In the genomic region with DNA sequence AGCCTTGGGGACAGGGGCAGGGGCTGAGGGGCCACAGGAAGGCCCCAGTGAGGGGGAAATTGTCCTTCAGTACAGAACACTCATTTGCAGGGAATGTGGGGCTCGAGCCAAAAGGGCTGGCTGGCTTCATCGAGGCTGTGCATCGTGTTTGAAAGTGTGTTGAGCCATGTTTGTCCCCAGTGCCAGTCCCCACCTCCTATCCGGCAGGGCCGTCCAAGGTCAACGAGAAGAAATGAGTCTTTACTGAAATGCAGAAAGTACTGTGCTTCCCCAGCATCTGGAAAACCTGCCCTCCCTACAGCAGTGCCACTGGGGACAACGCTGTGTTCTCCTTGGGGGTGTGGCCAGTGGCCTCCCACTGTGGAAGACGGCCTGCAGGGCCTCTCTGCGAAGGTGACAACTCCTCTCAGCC, we compare ENCODE assay signal across 23 cellular contexts.
DNase-seq lines count a peak whose midpoint lies in the region; ATAC-seq, FAIRE-seq and TF ChIP-seq lines count a peak whose summit lies in the region.
"Had no signal": no experiment of that assay in that cellular context is flagged by ENCODE, and none has a peak within 500 bp of the region (broad histone marks: within the 10 kb centered on the region; RNA-seq: fewer than 3 reads in every experiment).

No MANE protein-coding gene starts in this region.

- TF ChIP-seq CTCF in AG10803 (conservative IDR thresholded peaks at IDR 0.05; ENCODE audit: low read length) (no peak), K562 (IDR thresholded peaks at IDR 0.05 in 2 of 3, conservative IDR thresholded peaks at IDR 0.05 in 1 of 3; ENCODE audit: insufficient read depth in 2 of 3, low read depth in 1 of 3, low read length in 3 of 3) (no peak), GM20000 (IDR thresholded peaks at IDR 0.05; ENCODE audit: extremely low read depth, missing control alignments) (no peak), uterus (IDR thresholded peaks at IDR 0.05) (no peak)

- peak overlapping the region; percentile 40 for H2BK12ac ChIP-seq in trophoblast cell (ENCODE audit: low read length)

- H3K79me2 ChIP-seq in K562 (ENCODE audit: control insufficient read depth, insufficient read depth, low read length) (no peaks in the 10 kb centered on the region), trophoblast cell (ENCODE audit: control insufficient read depth, insufficient read depth, low read length, poor library complexity) (no peaks in the 10 kb centered on the region)

- TF ChIP-seq POLR2A in K562 (conservative IDR thresholded peaks at IDR 0.05) (no peak), uterus (IDR thresholded peaks at IDR 0.05) (no peak)

- no peak overlapping the region for H4K8ac ChIP-seq in trophoblast cell (ENCODE audit: low read depth, low read length)

- H2AFZ ChIP-seq in K562 (ENCODE audit: low read depth, low read length) (no peak overlapping the region), trophoblast cell (ENCODE audit: insufficient read depth, low read length, poor library complexity) (no peak overlapping the region)

- H3K9ac ChIP-seq in K562 (ENCODE audit: insufficient read depth in 1 of 2, low read depth in 2 of 2, low read length in 2 of 2) (no peak overlapping the region), trophoblast cell (ENCODE audit: low read length) (no peak overlapping the region)

- TF ChIP-seq EP300 in K562 (IDR thresholded peaks at IDR 0.05; ENCODE audit: low read length): no peak

- no peak for FAIRE-seq in K562 (lab: Jason Lieb, UNC)
- FAIRE-seq: endometrium, GM18507, TTC549 had no signal

- H2BK120ac ChIP-seq in trophoblast cell (ENCODE audit: insufficient read depth, low read length, poor library complexity): no peak overlapping the region

- H3K36me3 ChIP-seq in K562 (ENCODE audit: control insufficient read depth, insufficient read depth, low read length) (no peaks in the 10 kb centered on the region), trophoblast cell (ENCODE audit: control insufficient read depth in 1 of 2, insufficient read depth in 2 of 2, low read length in 2 of 2) (no peaks in the 10 kb centered on the region), uterus (no peaks in the 10 kb centered on the region)

- in situ Hi-C loops in K562 (cut with MboI): no loop called here

- POLR2A ChIA-PET in K562 (lab: Yijun Ruan, JAX): no interaction called here

- no peak for TF ChIP-seq RAD21 in K562 (CRISPR knock-in tag; conservative IDR thresholded peaks at IDR 0.05 in 1 of 2, IDR thresholded peaks at IDR 0.05 in 1 of 2)

- DNase-seq in AG10803 (ENCODE audit: low read depth): peak; percentile 14
- no peak for DNase-seq in K562 (ENCODE audit: extremely low read depth in 1 of 4, low spot score in 3 of 4)
- DNase-seq in Right ventricle myocardium superior: peak; percentile 68
- DNase-seq in trophoblast cell: no peak
- DNase-seq in activated effector memory CD4-positive, alpha-beta T cell treated with anti-CD3 and anti-CD28 coated beads, Interleukin-2, amount 50 U/mL, for 16 hours: no peak
- DNase-seq in effector memory CD8-positive, alpha-beta T cell: no peak
- no peak for DNase-seq in GM20000 (ENCODE audit: low spot score)
- DNase-seq in uterus: no peak
- DNase-seq: activated naive CD8-positive, alpha-beta T cell treated with anti-CD3 and anti-CD28 coated beads for 36 hours; activated T-cell treated with anti-CD3 and anti-CD28 coated beads, Interleukin-2, amount 50 U/mL, for 4 hours; CD4-positive, alpha-beta memory T cell; DMS79; naive thymus-derived CD4-positive, alpha-beta T cell; NCI-H2107; NCI-H748 treated with DMSO at 0.1 percent for 48 hours; RPMI8226; stimulated activated CD4-positive, alpha-beta T cell treated with anti-CD3 and anti-CD28 coated beads, Interleukin-15, amount 100 ng/mL, for 24 hours; stimulated activated naive B cell treated with anti-CD40 and anti-IgM and Interleukin-4, amounts not matched to agents 10 μg/mL and 1 μg/mL and 100 μg/mL, for 72 hours had no signal

- no peak overlapping the region for H3K23ac ChIP-seq in trophoblast cell (ENCODE audit: low read length)

- H3K4me1 ChIP-seq in K562 (replicated peaks in 1 of 2; ENCODE audit: control insufficient read depth in 2 of 2, insufficient read depth in 2 of 2, low read length in 2 of 2) (peaks cover 0 to 4% of the 10 kb centered on the region in 2 experiments; a peak in 3 of 5 replicates), trophoblast cell (ENCODE audit: control insufficient read depth in 1 of 2, insufficient read depth in 2 of 2, low read length in 2 of 2) (peaks cover 3% of the 10 kb centered on the region in 2 experiments), uterus (no peaks in the 10 kb centered on the region)

- no peak overlapping the region for H4K91ac ChIP-seq in trophoblast cell (ENCODE audit: low read depth, low read length)

- no peak overlapping the region for H3K4me3 ChIP-seq in AG10803 (ENCODE audit: low read length)
- H3K4me3 ChIP-seq in K562: no peak overlapping the region
- H3K4me3 ChIP-seq in trophoblast cell (ENCODE audit: low read depth, low read length): no peak overlapping the region
- no peak overlapping the region for H3K4me3 ChIP-seq in uterus

- H2BK5ac ChIP-seq in trophoblast cell (ENCODE audit: low read depth, low read length, poor library complexity): no peak overlapping the region

- H4K12ac ChIP-seq in trophoblast cell (ENCODE audit: low read depth, low read length): no peak overlapping the region

- WGBS in K562 (ENCODE audit: insufficient coverage, low coverage, missing lambda C conversion rate): 10% methylated on average over 8 of the region's 9 CpGs
- no CpG with 5 or more reads among the region's 9 CpGs for whole genome bisulfite sequencing in trophoblast cell (ENCODE audit: extremely low coverage, insufficient coverage, insufficient read length)

- no peaks in the 10 kb centered on the region for H3K9me1 ChIP-seq in K562 (ENCODE audit: control insufficient read depth, insufficient read depth, low read length)

- intact Hi-C loops in K562 (cut with micrococcal nuclease) (no loop called here), Right ventricle myocardium superior (cut with DNase I) (no loop called here), uterus (cut with DNase I; ENCODE audit: low total_unique reads) (no loop called here)

- H3K18ac ChIP-seq in trophoblast cell (ENCODE audit: low read length): no peak overlapping the region

- H3K79me1 ChIP-seq in trophoblast cell (ENCODE audit: low read length): peaks cover 2% of the 10 kb centered on the region

- H3K27me3 ChIP-seq in K562 (ENCODE audit: control insufficient read depth in 2 of 2, insufficient read depth in 2 of 2, low read length in 2 of 2) (peaks cover 13 to 39% of the 10 kb centered on the region in 2 experiments; a peak in 4 of 5 replicates), trophoblast cell (ENCODE audit: insufficient read depth, low read length) (no peaks in the 10 kb centered on the region), uterus (no peaks in the 10 kb centered on the region)

- H3K4ac ChIP-seq in trophoblast cell (ENCODE audit: low read depth, low read length): no peak overlapping the region

- peaks cover 22 to 25% of the 10 kb centered on the region in 2 donors for H3K27me3 Mint-ChIP-seq in effector memory CD8-positive, alpha-beta T cell
- H3K27me3 Mint-ChIP-seq: activated naive CD8-positive, alpha-beta T cell treated with anti-CD3 and anti-CD28 coated beads for 36 hours; CD4-positive, alpha-beta memory T cell; stimulated activated naive B cell treated with anti-CD40 and anti-IgM and Interleukin-4, amounts not matched to agents 10 μg/mL and 1 μg/mL and 100 μg/mL, for 72 hours had no signal

- H3K36me3 Mint-ChIP-seq in effector memory CD8-positive, alpha-beta T cell (ENCODE audit: insufficient read depth): no peaks in the 10 kb centered on the region
- H3K36me3 Mint-ChIP-seq: activated naive CD8-positive, alpha-beta T cell treated with anti-CD3 and anti-CD28 coated beads for 36 hours; CD4-positive, alpha-beta memory T cell; stimulated activated naive B cell treated with anti-CD40 and anti-IgM and Interleukin-4, amounts not matched to agents 10 μg/mL and 1 μg/mL and 100 μg/mL, for 72 hours had no signal

- CTCF ChIA-PET in K562 (lab: Yijun Ruan, JAX; ENCODE audit: low intra/inter-chr PET ratio): no interaction called here

- no peak overlapping the region for H3K14ac ChIP-seq in trophoblast cell (ENCODE audit: low read length)

- peak; percentile 33; the same call in 1 of the 3 replicates for ATAC-seq in K562
- ATAC-seq in Right ventricle myocardium superior (ENCODE audit: poor library complexity): peak; percentile 65
- no peak for ATAC-seq in effector memory CD8-positive, alpha-beta T cell (replicated peaks)
- ATAC-seq: activated T-cell treated with anti-CD3 and anti-CD28 coated beads, Interleukin-2, amount 50 U/mL, for 4 hours; HCT116; naive thymus-derived CD4-positive, alpha-beta T cell; stimulated activated naive B cell treated with anti-CD40 and anti-IgM and Interleukin-4, amounts not matched to agents 10 μg/mL and 1 μg/mL and 100 μg/mL, for 72 hours had no signal

- 0 out of 2 replicates have a peak, but pooled peaks cover 7% of the 10 kb centered on the region for H4K20me1 ChIP-seq in K562 (replicated peaks; ENCODE audit: control insufficient read depth, insufficient read depth, low read length)

- no peak overlapping the region for H3K27ac Mint-ChIP-seq in effector memory CD8-positive, alpha-beta T cell
- H3K27ac Mint-ChIP-seq: activated naive CD8-positive, alpha-beta T cell treated with anti-CD3 and anti-CD28 coated beads for 36 hours; CD4-positive, alpha-beta memory T cell had no signal

- BruUV-seq in K562 (replicated peaks; lab: Mats Ljungman, UMichigan): no TSS peak

- H2AK5ac ChIP-seq in trophoblast cell (ENCODE audit: low read length): no peak overlapping the region

- H3K9me3 Mint-ChIP-seq in effector memory CD8-positive, alpha-beta T cell: no peaks in the 10 kb centered on the region
- H3K9me3 Mint-ChIP-seq: activated T-cell treated with anti-CD3 and anti-CD28 coated beads, Interleukin-2, amount 50 U/mL, for 4 hours; CD4-positive, alpha-beta memory T cell; central memory CD8-positive, alpha-beta T cell; stimulated activated naive B cell treated with anti-CD40 and anti-IgM and Interleukin-4, amounts not matched to agents 10 μg/mL and 1 μg/mL and 100 μg/mL, for 72 hours had no signal

- H3K9me3 ChIP-seq in K562 (replicated peaks; ENCODE audit: control insufficient read depth, insufficient read depth, low read depth, low read length): no peaks in the 10 kb centered on the region
- peaks cover 5% of the 10 kb centered on the region for H3K9me3 ChIP-seq in trophoblast cell (ENCODE audit: insufficient read depth, low read depth, low read length)
- no peaks in the 10 kb centered on the region for H3K9me3 ChIP-seq in uterus

- H3K4me2 ChIP-seq in K562 (ENCODE audit: insufficient read depth, low read length) (no peak overlapping the region), trophoblast cell (ENCODE audit: low read length) (no peak overlapping the region)

- peaks cover 8 to 19% of the 10 kb centered on the region in 2 donors for H3K4me1 Mint-ChIP-seq in effector memory CD8-positive, alpha-beta T cell (ENCODE audit: low read depth in 2 of 2)
- H3K4me1 Mint-ChIP-seq: stimulated activated naive B cell treated with anti-CD40 and anti-IgM and Interleukin-4, amounts not matched to agents 10 μg/mL and 1 μg/mL and 100 μg/mL, for 72 hours had no signal

- H3K27ac ChIP-seq in K562 (ENCODE audit: extremely low read depth, low read depth, low read length) (no peak overlapping the region), trophoblast cell (ENCODE audit: low read depth, low read length) (no peak overlapping the region), uterus (no peak overlapping the region)

- H3K4me3 Mint-ChIP-seq in effector memory CD8-positive, alpha-beta T cell: no peak overlapping the region
- H3K4me3 Mint-ChIP-seq: activated naive CD8-positive, alpha-beta T cell treated with anti-CD3 and anti-CD28 coated beads for 36 hours; activated T-cell treated with anti-CD3 and anti-CD28 coated beads, Interleukin-2, amount 50 U/mL, for 4 hours; CD4-positive, alpha-beta memory T cell; central memory CD8-positive, alpha-beta T cell; naive thymus-derived CD4-positive, alpha-beta T cell; stimulated activated naive B cell treated with anti-CD40 and anti-IgM and Interleukin-4, amounts not matched to agents 10 μg/mL and 1 μg/mL and 100 μg/mL, for 72 hours had no signal

Comparison
In these comparisons a context has a peak if more than half of its experiments do, and no peak if none do; other contexts are left out.
1. DNase-seq: peak in AG10803 (single experiment) and Right ventricle myocardium superior (single experiment); none in K562 (0 of 4), trophoblast cell (0 of 2), activated effector memory CD4-positive, alpha-beta T cell treated with anti-CD3 and anti-CD28 coated beads, Interleukin-2, amount 50 U/mL, for 16 hours (single experiment), effector memory CD8-positive, alpha-beta T cell (0 of 3), GM20000 (single experiment) and uterus (0 of 2).